In the genomic region with DNA sequence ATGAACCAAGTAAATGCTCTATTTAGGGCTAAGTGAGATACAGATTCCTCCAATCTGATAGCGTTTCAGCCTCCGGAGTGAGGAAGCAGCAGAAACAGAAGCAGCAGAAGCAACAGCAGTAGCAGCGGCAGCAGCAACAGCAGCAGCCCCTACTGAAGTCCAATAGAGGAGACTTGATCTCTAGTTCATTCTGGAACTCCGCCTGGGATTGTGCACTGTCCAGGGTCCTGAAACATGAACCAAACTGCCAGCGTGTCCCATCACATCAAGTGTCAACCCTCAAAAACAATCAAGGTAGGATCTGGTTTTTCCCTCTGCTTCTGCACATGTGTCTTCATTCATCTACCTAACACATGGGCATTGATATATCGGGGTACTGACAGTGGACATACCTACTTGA, we compare ENCODE assay signal across 1 cellular context.
TF ChIP-seq lines count a peak whose summit lies in the region.

Gene DPP10 (plus strand): TSS at position 97 of the 400 bp plus-strand sequence.

TF ChIP-seq in HepG2, 621 proteins besides CTCF, POLR2A, EP300 and RAD21 (continued from another document and continues in another):
- no peak for TF ChIP-seq ELK4 (CRISPR knock-in tag; IDR thresholded peaks at IDR 0.05; ENCODE audit: borderline replicate concordance)
- TF ChIP-seq, protein P1, sequence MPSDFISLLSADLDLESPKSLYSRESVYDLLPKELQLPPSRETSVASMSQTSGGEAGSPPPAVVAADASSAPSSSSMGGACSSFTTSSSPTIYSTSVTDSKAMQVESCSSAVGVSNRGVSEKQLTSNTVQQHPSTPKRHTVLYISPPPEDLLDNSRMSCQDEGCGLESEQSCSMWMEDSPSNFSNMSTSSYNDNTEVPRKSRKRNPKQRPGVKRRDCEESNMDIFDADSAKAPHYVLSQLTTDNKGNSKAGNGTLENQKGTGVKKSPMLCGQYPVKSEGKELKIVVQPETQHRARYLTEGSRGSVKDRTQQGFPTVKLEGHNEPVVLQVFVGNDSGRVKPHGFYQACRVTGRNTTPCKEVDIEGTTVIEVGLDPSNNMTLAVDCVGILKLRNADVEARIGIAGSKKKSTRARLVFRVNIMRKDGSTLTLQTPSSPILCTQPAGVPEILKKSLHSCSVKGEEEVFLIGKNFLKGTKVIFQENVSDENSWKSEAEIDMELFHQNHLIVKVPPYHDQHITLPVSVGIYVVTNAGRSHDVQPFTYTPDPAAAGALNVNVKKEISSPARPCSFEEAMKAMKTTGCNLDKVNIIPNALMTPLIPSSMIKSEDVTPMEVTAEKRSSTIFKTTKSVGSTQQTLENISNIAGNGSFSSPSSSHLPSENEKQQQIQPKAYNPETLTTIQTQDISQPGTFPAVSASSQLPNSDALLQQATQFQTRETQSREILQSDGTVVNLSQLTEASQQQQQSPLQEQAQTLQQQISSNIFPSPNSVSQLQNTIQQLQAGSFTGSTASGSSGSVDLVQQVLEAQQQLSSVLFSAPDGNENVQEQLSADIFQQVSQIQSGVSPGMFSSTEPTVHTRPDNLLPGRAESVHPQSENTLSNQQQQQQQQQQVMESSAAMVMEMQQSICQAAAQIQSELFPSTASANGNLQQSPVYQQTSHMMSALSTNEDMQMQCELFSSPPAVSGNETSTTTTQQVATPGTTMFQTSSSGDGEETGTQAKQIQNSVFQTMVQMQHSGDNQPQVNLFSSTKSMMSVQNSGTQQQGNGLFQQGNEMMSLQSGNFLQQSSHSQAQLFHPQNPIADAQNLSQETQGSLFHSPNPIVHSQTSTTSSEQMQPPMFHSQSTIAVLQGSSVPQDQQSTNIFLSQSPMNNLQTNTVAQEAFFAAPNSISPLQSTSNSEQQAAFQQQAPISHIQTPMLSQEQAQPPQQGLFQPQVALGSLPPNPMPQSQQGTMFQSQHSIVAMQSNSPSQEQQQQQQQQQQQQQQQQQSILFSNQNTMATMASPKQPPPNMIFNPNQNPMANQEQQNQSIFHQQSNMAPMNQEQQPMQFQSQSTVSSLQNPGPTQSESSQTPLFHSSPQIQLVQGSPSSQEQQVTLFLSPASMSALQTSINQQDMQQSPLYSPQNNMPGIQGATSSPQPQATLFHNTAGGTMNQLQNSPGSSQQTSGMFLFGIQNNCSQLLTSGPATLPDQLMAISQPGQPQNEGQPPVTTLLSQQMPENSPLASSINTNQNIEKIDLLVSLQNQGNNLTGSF (CRISPR knock-in tag; IDR thresholded peaks at IDR 0.05) = 0 out of 2 replicates have a peak, but pooled peaks have one; percentile 72
- TF ChIP-seq THAP11 (CRISPR knock-in tag; IDR thresholded peaks at IDR 0.05) = peak; percentile 51; the same call in 1 of the 2 replicates
- no peak for TF ChIP-seq ZNF629 (CRISPR knock-in tag; conservative IDR thresholded peaks at IDR 0.05)
- TF ChIP-seq MYNN (CRISPR knock-in tag; IDR thresholded peaks at IDR 0.05; ENCODE audit: low read depth) = no peak
- TF ChIP-seq, protein P2, sequence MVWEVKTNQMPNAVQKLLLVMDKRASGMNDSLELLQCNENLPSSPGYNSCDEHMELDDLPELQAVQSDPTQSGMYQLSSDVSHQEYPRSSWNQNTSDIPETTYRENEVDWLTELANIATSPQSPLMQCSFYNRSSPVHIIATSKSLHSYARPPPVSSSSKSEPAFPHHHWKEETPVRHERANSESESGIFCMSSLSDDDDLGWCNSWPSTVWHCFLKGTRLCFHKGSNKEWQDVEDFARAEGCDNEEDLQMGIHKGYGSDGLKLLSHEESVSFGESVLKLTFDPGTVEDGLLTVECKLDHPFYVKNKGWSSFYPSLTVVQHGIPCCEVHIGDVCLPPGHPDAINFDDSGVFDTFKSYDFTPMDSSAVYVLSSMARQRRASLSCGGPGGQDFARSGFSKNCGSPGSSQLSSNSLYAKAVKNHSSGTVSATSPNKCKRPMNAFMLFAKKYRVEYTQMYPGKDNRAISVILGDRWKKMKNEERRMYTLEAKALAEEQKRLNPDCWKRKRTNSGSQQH (CRISPR knock-in tag; IDR thresholded peaks at IDR 0.05; ENCODE audit: low read depth) = peak; percentile 80; the same call in 1 of the 2 replicates
- TF ChIP-seq GTF3A (CRISPR knock-in tag; conservative IDR thresholded peaks at IDR 0.05) = no peak
- no peak for TF ChIP-seq ZNF30 (CRISPR knock-in tag; IDR thresholded peaks at IDR 0.05)
- TF ChIP-seq, protein P3, sequence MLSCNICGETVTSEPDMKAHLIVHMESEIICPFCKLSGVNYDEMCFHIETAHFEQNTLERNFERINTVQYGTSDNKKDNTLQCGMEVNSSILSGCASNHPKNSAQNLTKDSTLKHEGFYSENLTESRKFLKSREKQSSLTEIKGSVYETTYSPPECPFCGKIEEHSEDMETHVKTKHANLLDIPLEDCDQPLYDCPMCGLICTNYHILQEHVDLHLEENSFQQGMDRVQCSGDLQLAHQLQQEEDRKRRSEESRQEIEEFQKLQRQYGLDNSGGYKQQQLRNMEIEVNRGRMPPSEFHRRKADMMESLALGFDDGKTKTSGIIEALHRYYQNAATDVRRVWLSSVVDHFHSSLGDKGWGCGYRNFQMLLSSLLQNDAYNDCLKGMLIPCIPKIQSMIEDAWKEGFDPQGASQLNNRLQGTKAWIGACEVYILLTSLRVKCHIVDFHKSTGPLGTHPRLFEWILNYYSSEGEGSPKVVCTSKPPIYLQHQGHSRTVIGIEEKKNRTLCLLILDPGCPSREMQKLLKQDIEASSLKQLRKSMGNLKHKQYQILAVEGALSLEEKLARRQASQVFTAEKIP (CRISPR knock-in tag; IDR thresholded peaks at IDR 0.05; ENCODE audit: borderline replicate concordance) = no peak
- TF ChIP-seq, protein P4, sequence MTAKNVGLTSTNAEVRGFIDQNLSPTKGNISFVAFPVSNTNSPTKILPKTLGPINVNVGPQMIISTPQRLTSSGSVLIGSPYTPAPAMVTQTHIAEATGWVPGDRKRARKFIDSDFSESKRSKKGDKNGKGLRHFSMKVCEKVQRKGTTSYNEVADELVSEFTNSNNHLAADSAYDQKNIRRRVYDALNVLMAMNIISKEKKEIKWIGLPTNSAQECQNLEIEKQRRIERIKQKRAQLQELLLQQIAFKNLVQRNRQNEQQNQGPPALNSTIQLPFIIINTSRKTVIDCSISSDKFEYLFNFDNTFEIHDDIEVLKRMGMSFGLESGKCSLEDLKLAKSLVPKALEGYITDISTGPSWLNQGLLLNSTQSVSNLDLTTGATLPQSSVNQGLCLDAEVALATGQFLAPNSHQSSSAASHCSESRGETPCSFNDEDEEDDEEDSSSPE (CRISPR knock-in tag; IDR thresholded peaks at IDR 0.05) = no peak
- no peak for TF ChIP-seq HNF1B (CRISPR knock-in tag; IDR thresholded peaks at IDR 0.05)
- no peak for TF ChIP-seq CENPT (CRISPR knock-in tag; IDR thresholded peaks at IDR 0.05; ENCODE audit: low read depth)
- peak; percentile 43; the same call in 1 of the 2 replicates for TF ChIP-seq ZNF331 (CRISPR knock-in tag; IDR thresholded peaks at IDR 0.05)
- TF ChIP-seq ZNF24 (IDR thresholded peaks at IDR 0.05) = no peak
- no peak for TF ChIP-seq TBP (CRISPR knock-in tag; IDR thresholded peaks at IDR 0.05)
- TF ChIP-seq, protein P5, sequence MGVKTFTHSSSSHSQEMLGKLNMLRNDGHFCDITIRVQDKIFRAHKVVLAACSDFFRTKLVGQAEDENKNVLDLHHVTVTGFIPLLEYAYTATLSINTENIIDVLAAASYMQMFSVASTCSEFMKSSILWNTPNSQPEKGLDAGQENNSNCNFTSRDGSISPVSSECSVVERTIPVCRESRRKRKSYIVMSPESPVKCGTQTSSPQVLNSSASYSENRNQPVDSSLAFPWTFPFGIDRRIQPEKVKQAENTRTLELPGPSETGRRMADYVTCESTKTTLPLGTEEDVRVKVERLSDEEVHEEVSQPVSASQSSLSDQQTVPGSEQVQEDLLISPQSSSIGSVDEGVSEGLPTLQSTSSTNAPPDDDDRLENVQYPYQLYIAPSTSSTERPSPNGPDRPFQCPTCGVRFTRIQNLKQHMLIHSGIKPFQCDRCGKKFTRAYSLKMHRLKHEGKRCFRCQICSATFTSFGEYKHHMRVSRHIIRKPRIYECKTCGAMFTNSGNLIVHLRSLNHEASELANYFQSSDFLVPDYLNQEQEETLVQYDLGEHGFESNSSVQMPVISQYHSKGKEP (CRISPR knock-in tag; IDR thresholded peaks at IDR 0.05) = peak; percentile 70; the same call in 1 of the 2 replicates
- no peak for TF ChIP-seq YY1 (IDR thresholded peaks at IDR 0.05; ENCODE audit: insufficient read depth, insufficient replicate concordance, low read depth, low read length)
- TF ChIP-seq MYC (CRISPR knock-in tag; IDR thresholded peaks at IDR 0.05; ENCODE audit: borderline replicate concordance) = no peak
- no peak for TF ChIP-seq ZNF878 (CRISPR knock-in tag; IDR thresholded peaks at IDR 0.05)
- no peak for TF ChIP-seq AKNA (CRISPR knock-in tag; IDR thresholded peaks at IDR 0.05; ENCODE audit: borderline replicate concordance)
- TF ChIP-seq, protein P6, sequence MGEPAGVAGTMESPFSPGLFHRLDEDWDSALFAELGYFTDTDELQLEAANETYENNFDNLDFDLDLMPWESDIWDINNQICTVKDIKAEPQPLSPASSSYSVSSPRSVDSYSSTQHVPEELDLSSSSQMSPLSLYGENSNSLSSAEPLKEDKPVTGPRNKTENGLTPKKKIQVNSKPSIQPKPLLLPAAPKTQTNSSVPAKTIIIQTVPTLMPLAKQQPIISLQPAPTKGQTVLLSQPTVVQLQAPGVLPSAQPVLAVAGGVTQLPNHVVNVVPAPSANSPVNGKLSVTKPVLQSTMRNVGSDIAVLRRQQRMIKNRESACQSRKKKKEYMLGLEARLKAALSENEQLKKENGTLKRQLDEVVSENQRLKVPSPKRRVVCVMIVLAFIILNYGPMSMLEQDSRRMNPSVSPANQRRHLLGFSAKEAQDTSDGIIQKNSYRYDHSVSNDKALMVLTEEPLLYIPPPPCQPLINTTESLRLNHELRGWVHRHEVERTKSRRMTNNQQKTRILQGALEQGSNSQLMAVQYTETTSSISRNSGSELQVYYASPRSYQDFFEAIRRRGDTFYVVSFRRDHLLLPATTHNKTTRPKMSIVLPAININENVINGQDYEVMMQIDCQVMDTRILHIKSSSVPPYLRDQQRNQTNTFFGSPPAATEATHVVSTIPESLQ (CRISPR knock-in tag; conservative IDR thresholded peaks at IDR 0.05) = 0 out of 2 replicates have a peak, but pooled peaks have one; percentile 68
- TF ChIP-seq FLYWCH1 (CRISPR knock-in tag; IDR thresholded peaks at IDR 0.05) = 0 out of 2 replicates have a peak, but pooled peaks have one; percentile 44
- TF ChIP-seq, protein P7, sequence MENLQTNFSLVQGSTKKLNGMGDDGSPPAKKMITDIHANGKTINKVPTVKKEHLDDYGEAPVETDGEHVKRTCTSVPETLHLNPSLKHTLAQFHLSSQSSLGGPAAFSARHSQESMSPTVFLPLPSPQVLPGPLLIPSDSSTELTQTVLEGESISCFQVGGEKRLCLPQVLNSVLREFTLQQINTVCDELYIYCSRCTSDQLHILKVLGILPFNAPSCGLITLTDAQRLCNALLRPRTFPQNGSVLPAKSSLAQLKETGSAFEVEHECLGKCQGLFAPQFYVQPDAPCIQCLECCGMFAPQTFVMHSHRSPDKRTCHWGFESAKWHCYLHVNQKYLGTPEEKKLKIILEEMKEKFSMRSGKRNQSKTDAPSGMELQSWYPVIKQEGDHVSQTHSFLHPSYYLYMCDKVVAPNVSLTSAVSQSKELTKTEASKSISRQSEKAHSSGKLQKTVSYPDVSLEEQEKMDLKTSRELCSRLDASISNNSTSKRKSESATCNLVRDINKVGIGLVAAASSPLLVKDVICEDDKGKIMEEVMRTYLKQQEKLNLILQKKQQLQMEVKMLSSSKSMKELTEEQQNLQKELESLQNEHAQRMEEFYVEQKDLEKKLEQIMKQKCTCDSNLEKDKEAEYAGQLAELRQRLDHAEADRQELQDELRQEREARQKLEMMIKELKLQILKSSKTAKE (CRISPR knock-in tag; IDR thresholded peaks at IDR 0.05; ENCODE audit: borderline replicate concordance) = no peak
- TF ChIP-seq CREB1 (IDR thresholded peaks at IDR 0.05) = no peak
- TF ChIP-seq CREB1 (CRISPR knock-in tag; IDR thresholded peaks at IDR 0.05) = no peak
